ENCODE assay signal across 26 cellular contexts in genomic region chr17:49089094-49089493, GRCh38. TPM values are rescaled to one million over a fixed set of nuclear protein-coding genes. Genes with fewer than 3 reads are reported as not detected.
A peak's percentile ranks its signal among the peaks of the same experiment; 100 is the strongest.
DNase-seq lines count a peak whose midpoint lies in the region; ATAC-seq, FAIRE-seq and TF ChIP-seq lines count a peak whose summit lies in the region.
"Had no signal": no experiment of that assay in that cellular context is flagged by ENCODE, and none has a peak within 500 bp of the region (broad histone marks: within the 10 kb centered on the region; RNA-seq: fewer than 3 reads in every experiment).

No MANE protein-coding gene starts in this region.

- H3K27ac ChIP-seq in PC-3 (ENCODE audit: low read length) = no peak overlapping the region
- no peak overlapping the region for H3K27ac ChIP-seq in small intestine (ENCODE audit: low read depth in 1 of 2, low read length in 1 of 2)
- H3K27ac ChIP-seq in substantia nigra (ENCODE audit: low read depth, low read length, poor library complexity, severe bottlenecking) = no peak overlapping the region
- no peak overlapping the region for H3K27ac ChIP-seq in tibial nerve
- H3K27ac ChIP-seq: BLaER1 had no signal

- H3K36me3 ChIP-seq in PC-3 (ENCODE audit: low read depth, low read length) = no peaks in the 10 kb centered on the region
- no peaks in the 10 kb centered on the region for H3K36me3 ChIP-seq in small intestine (ENCODE audit: control insufficient read depth in 2 of 2, insufficient read depth in 2 of 2, low read length in 2 of 2)
- no peaks in the 10 kb centered on the region for H3K36me3 ChIP-seq in Caco-2 (ENCODE audit: control insufficient read depth, insufficient read depth, low read length)
- H3K36me3 ChIP-seq in tibial nerve = no peaks in the 10 kb centered on the region
- H3K36me3 ChIP-seq: BE2C, BLaER1 had no signal

- H3K27me3 ChIP-seq in PC-3 (ENCODE audit: low read length) (no peaks in the 10 kb centered on the region), small intestine (ENCODE audit: control insufficient read depth in 2 of 2, insufficient read depth in 2 of 2, low read length in 2 of 2) (no peaks in the 10 kb centered on the region), Caco-2 (replicated peaks; ENCODE audit: control insufficient read depth, insufficient read depth, low read length) (no peaks in the 10 kb centered on the region), tibial nerve (peaks cover 0 to 27% of the 10 kb centered on the region in 2 donors)
- H3K27me3 ChIP-seq: BLaER1 had no signal

- peaks cover 17% of the 10 kb centered on the region for H3K4me1 Mint-ChIP-seq in Caco-2 (ENCODE audit: low read depth, unreplicated experiment)
- H3K4me1 Mint-ChIP-seq: CD14-positive monocyte; CD4-positive, CD25-positive, alpha-beta regulatory T cell had no signal

- CTCF ChIA-PET in HEK293T (lab: Yijun Ruan, JAX) = no interaction called here
- CTCF ChIA-PET in PC-3 (lab: Charles Lee) = no interaction called here
- CTCF ChIA-PET in Caco-2 (lab: Charles Lee) = interaction anchor here (0.6 kb wide), 1 partner anchor 139 kb away, joined by 4 read pairs; no protein-coding TSS in a partner anchor

- H3K4me1 ChIP-seq in PC-3 (ENCODE audit: insufficient read depth, low read length) (peaks cover 11% of the 10 kb centered on the region; the same call in 1 of the 2 replicates), small intestine (ENCODE audit: control insufficient read depth in 2 of 2, insufficient read depth in 1 of 2, low read depth in 1 of 2, low read length in 1 of 2) (no peaks in the 10 kb centered on the region), Caco-2 (0 out of 2 replicates have a peak, but pooled peaks cover 4% of the 10 kb centered on the region), tibial nerve (no peaks in the 10 kb centered on the region)
- H3K4me1 ChIP-seq: BE2C had no signal

- H3K9me3 ChIP-seq in PC-3 (ENCODE audit: low read length) (no peaks in the 10 kb centered on the region), small intestine (ENCODE audit: control insufficient read depth, low read depth) (no peaks in the 10 kb centered on the region), Caco-2 (peaks cover 16% of the 10 kb centered on the region; the same call in 1 of the 2 replicates), tibial nerve (no peaks in the 10 kb centered on the region)
- H3K9me3 ChIP-seq: BE2C, BLaER1 had no signal

- TF ChIP-seq CTCF in PC-3 (conservative IDR thresholded peaks at IDR 0.05; ENCODE audit: low read depth, low read length) (no peak), Caco-2 (IDR thresholded peaks at IDR 0.05; ENCODE audit: insufficient read depth in 1 of 2, low read depth in 1 of 2, low read length in 1 of 2, severe bottlenecking in 1 of 2, unreplicated experiment in 1 of 2) (no peak), tibial nerve (IDR thresholded peaks at IDR 0.05) (no peak)

- BruUV-seq in PC-3 (replicated peaks; lab: Mats Ljungman, UMichigan) = no TSS peak
- BruUV-seq in Caco-2 (replicated peaks; lab: Mats Ljungman, UMichigan) = no TSS peak

- no peak for TF ChIP-seq EP300 in tibial nerve (IDR thresholded peaks at IDR 0.05)

- no peak for DNase-seq in HEK293T (ENCODE audit: extremely low spot score)
- DNase-seq in NCI-H69 (lab: John Stamatoyannopoulos, UW) = peak; percentile 9
- DNase-seq in PC-3 = peak; percentile 37
- peak; percentile 24 for DNase-seq in small intestine
- DNase-seq in substantia nigra (lab: John Stamatoyannopoulos, UW) = no peak
- no peak for DNase-seq in activated CD4-positive, alpha-beta T cell treated with anti-CD3 and anti-CD28 coated beads for 4 hours
- DNase-seq in Caco-2 = no peak
- no peak for DNase-seq in tibial nerve (ENCODE audit: low spot score in 2 of 2)
- DNase-seq: 8988T; ACHN; BE2C; C1 segment of cervical spinal cord; Calu3; CD4-positive, alpha-beta memory T cell; CD4-positive, CD25-positive, alpha-beta regulatory T cell; CD8-positive, alpha-beta memory T cell; COR-L47; DMS79 treated with DMSO at 0.1 percent for 48 hours; GF-D8 had no signal

- no peaks in the 10 kb centered on the region for H3F3A ChIP-seq in PC-3 (ENCODE audit: low read length, unreplicated experiment)

- no peak overlapping the region for H3K4me3 ChIP-seq in PC-3 (ENCODE audit: low read length)
- no peak overlapping the region for H3K4me3 ChIP-seq in small intestine (ENCODE audit: low read depth in 1 of 2, low read length in 2 of 2)
- no peak overlapping the region for H3K4me3 ChIP-seq in Caco-2 (ENCODE audit: low read depth, low read length)
- no peak overlapping the region for H3K4me3 ChIP-seq in tibial nerve
- H3K4me3 ChIP-seq: BLaER1 had no signal

- POLR2A ChIA-PET in HEK293T (lab: Yijun Ruan, JAX) = no interaction called here
- POLR2A ChIA-PET in PC-3 (lab: Charles Lee; ENCODE audit: unreplicated experiment) = no interaction called here
- POLR2A ChIA-PET in Caco-2 (lab: Charles Lee) = no interaction called here

- no peaks in the 10 kb centered on the region for H3K36me3 Mint-ChIP-seq in Caco-2 (ENCODE audit: insufficient read depth, unreplicated experiment)
- H3K36me3 Mint-ChIP-seq: CD14-positive monocyte; CD4-positive, alpha-beta memory T cell; CD4-positive, CD25-positive, alpha-beta regulatory T cell; CD8-positive, alpha-beta memory T cell had no signal

- H3K79me2 ChIP-seq in PC-3 (ENCODE audit: low read length) = no peaks in the 10 kb centered on the region

- peak; percentile 57 for ATAC-seq in PC-3

- no peak overlapping the region for H3K4me3 Mint-ChIP-seq in Caco-2 (ENCODE audit: unreplicated experiment)
- H3K4me3 Mint-ChIP-seq: CD14-positive monocyte; CD4-positive, alpha-beta memory T cell; CD4-positive, CD25-positive, alpha-beta regulatory T cell; CD8-positive, alpha-beta memory T cell had no signal

- no peaks in the 10 kb centered on the region for H3K9me2 ChIP-seq in PC-3 (replicated peaks; ENCODE audit: low read length)

- H4K20me1 ChIP-seq in PC-3 (ENCODE audit: low read length) = no peaks in the 10 kb centered on the region
- H4K20me1 ChIP-seq: BLaER1 had no signal

- intact Hi-C loops in PC-3 (cut with micrococcal nuclease) (loop anchor here (5.0 kb wide), 1 partner anchor 103 kb away; no protein-coding TSS in a partner anchor), Caco-2 (cut with micrococcal nuclease; ENCODE audit: unreplicated experiment) (no loop called here)

- FAIRE-seq in small intestine (lab: Jason Lieb, UNC) = no peak
- FAIRE-seq: A204.1, D721Med, G401.6, GM12891 had no signal

- H3K27me3 Mint-ChIP-seq in Caco-2 (ENCODE audit: insufficient read depth, unreplicated experiment) = no peaks in the 10 kb centered on the region

- no peaks in the 10 kb centered on the region for H3K9me3 Mint-ChIP-seq in Caco-2 (ENCODE audit: unreplicated experiment)
- H3K9me3 Mint-ChIP-seq: CD4-positive, alpha-beta memory T cell; CD8-positive, alpha-beta memory T cell had no signal

- H2AFZ ChIP-seq in PC-3 (ENCODE audit: low read length) = no peak overlapping the region

- H3K4me2 ChIP-seq in PC-3 (ENCODE audit: low read length) = no peak overlapping the region
- H3K4me2 ChIP-seq: BLaER1 had no signal

- no peak overlapping the region for H3K9ac ChIP-seq in PC-3 (ENCODE audit: low read length)
- H3K9ac ChIP-seq: BLaER1 had no signal

- no peak overlapping the region for H3K27ac Mint-ChIP-seq in Caco-2 (ENCODE audit: unreplicated experiment)
- H3K27ac Mint-ChIP-seq: CD14-positive monocyte; CD4-positive, alpha-beta memory T cell; CD4-positive, CD25-positive, alpha-beta regulatory T cell; CD8-positive, alpha-beta memory T cell had no signal

- no peak for TF ChIP-seq POLR2A in tibial nerve (IDR thresholded peaks at IDR 0.05)

- 38 to 76% (median 60%) methylated on average over 7 of the region's 7 CpGs for WGBS in small intestine, 3 donors
- 76 to 89% methylated on average over 7 of the region's 7 CpGs for WGBS in tibial nerve, 2 donors

TF ChIP-seq in HEK293T, 16 proteins besides CTCF, POLR2A, EP300 and RAD21:
- no peak for TF ChIP-seq SP1 (IDR thresholded peaks at IDR 0.05)
- peak; percentile 26; the same call in 1 of the 2 replicates for TF ChIP-seq PKNOX1 (IDR thresholded peaks at IDR 0.05)
- TF ChIP-seq FOXK2 (IDR thresholded peaks at IDR 0.05) = no peak

RNA-seq across cellular contexts. Expression of gene B4GALNT2, which starts 43.5 kb away (rescaled TPM):
- 0.06 and 0.29 TPM in 2 replicates for total RNA-seq in PC-3 (2014; rRNA removed)
- under 1 TPM; 0.13 to 0.89 (median 0.54) TPM for polyA plus RNA-seq in small intestine
- 1.1 and 1.3 TPM in 2 replicates for total RNA-seq in Caco-2 (2022)
- total RNA-seq in tibial nerve = not detected
- total RNA-seq: A673; CD4-positive, CD25-positive, alpha-beta regulatory T cell; CD8-positive, alpha-beta memory T cell had no signal
- polyA plus RNA-seq: CD14-positive monocyte; CD4-positive, alpha-beta memory T cell; CD4-positive, CD25-positive, alpha-beta regulatory T cell; CD8-positive, alpha-beta memory T cell had no signal

Comparison
In these comparisons a context has a peak if more than half of its experiments do, and no peak if none do; other contexts are left out.
1. DNase-seq: peak in NCI-H69 (single experiment), PC-3 (single experiment) and small intestine (single experiment); none in HEK293T (single experiment), substantia nigra (0 of 49), activated CD4-positive, alpha-beta T cell treated with anti-CD3 and anti-CD28 coated beads for 4 hours (0 of 2), Caco-2 (0 of 2) and tibial nerve (0 of 2).